19 cellular contexts compared by ENCODE assay signal in genomic region chr4:94504545-94504944, GRCh38. TPM values are rescaled to one million over a fixed set of nuclear protein-coding genes. Genes with fewer than 3 reads are reported as not detected.
A peak's percentile ranks its signal among the peaks of the same experiment; 100 is the strongest.
DNase-seq lines count a peak whose midpoint lies in the region; ATAC-seq and TF ChIP-seq lines count a peak whose summit lies in the region.
"Had no signal": no experiment of that assay in that cellular context is flagged by ENCODE, and none has a peak within 500 bp of the region (broad histone marks: within the 10 kb centered on the region; RNA-seq: fewer than 3 reads in every experiment).

No MANE protein-coding gene starts in this region.

- H3K4me1 ChIP-seq in IMR-90 (ENCODE audit: control insufficient read depth, insufficient read depth, low read length) = peaks cover 17% of the 10 kb centered on the region
- H3K4me1 ChIP-seq: parathyroid adenoma had no signal

- TF ChIP-seq RAD21 in IMR-90 (IDR thresholded peaks at IDR 0.05; ENCODE audit: low read length) = no peak

- BruUV-seq in IMR-90 (replicated peaks; lab: Mats Ljungman, UMichigan) = no TSS peak

- dilution Hi-C loops in IMR-90 (cut with HindIII; ENCODE audit: low sequenced_read_pairs, unreplicated experiment) = no loop called here

- no peaks in the 10 kb centered on the region for H3K9me3 ChIP-seq in IMR-90 (ENCODE audit: control insufficient read depth, insufficient read depth, low read length)
- H3K9me3 ChIP-seq: SJSA1, thoracic aorta had no signal

- H3K36me3 ChIP-seq in IMR-90 (ENCODE audit: control insufficient read depth, insufficient read depth, low read length) = no peaks in the 10 kb centered on the region; the same call in 1 of the 2 replicates
- H3K36me3 ChIP-seq: thoracic aorta had no signal

- no peak overlapping the region for H3K4me3 ChIP-seq in IMR-90 (ENCODE audit: insufficient read depth, low read depth, low read length)
- no peak overlapping the region for H3K4me3 ChIP-seq in fibroblast of villous mesenchyme (ENCODE audit: low read depth, low read length)
- H3K4me3 ChIP-seq: PC-9, SJSA1, thoracic aorta had no signal

- no peak overlapping the region for H3K14ac ChIP-seq in IMR-90 (replicated peaks; ENCODE audit: low read depth, low read length)

- H3K9me1 ChIP-seq in IMR-90 (ENCODE audit: insufficient read depth, low read length) = peaks cover 10% of the 10 kb centered on the region

- no peak overlapping the region for H3K9ac ChIP-seq in IMR-90 (ENCODE audit: low read depth, low read length)
- H3K9ac ChIP-seq: KMS-11, parathyroid adenoma had no signal

- no peak overlapping the region for H2AK5ac ChIP-seq in IMR-90 (ENCODE audit: low read depth, low read length)

- in situ Hi-C loops in IMR-90 (cut with MboI; ENCODE audit: low sequenced_read_pairs) = no loop called here

- H2AFZ ChIP-seq in IMR-90 (replicated peaks; ENCODE audit: low read length, poor library complexity) = no peak overlapping the region
- H2AFZ ChIP-seq: parathyroid adenoma, PC-9 had no signal

- peak overlapping the region; percentile 61; the same call in 1 of the 2 replicates for H3K18ac ChIP-seq in IMR-90 (ENCODE audit: low read depth, low read length)

- H4K5ac ChIP-seq in IMR-90 (ENCODE audit: low read depth, low read length) = no peak overlapping the region

- no peak overlapping the region for H2BK15ac ChIP-seq in IMR-90 (ENCODE audit: low read depth, low read length)

- H2BK120ac ChIP-seq in IMR-90 (ENCODE audit: low read depth, low read length) = peak overlapping the region; percentile 3; the same call in 1 of the 2 replicates

- no peak overlapping the region for H3K27ac ChIP-seq in IMR-90 (ENCODE audit: insufficient read depth, low read length)
- H3K27ac ChIP-seq: KMS-11, parathyroid adenoma, PC-9, SJSA1, thoracic aorta had no signal

- H3K79me1 ChIP-seq in IMR-90 (ENCODE audit: low read depth in 1 of 2, low read length in 2 of 2) = peaks cover 18 to 73% of the 10 kb centered on the region in 2 experiments

- H3K23ac ChIP-seq in IMR-90 (ENCODE audit: low read depth, low read length) = no peak overlapping the region

- no peak overlapping the region for H3K56ac ChIP-seq in IMR-90 (ENCODE audit: extremely low read depth, insufficient read depth, low read length)

- no peak overlapping the region; the same call in 1 of the 2 replicates for H3K4me2 ChIP-seq in IMR-90 (ENCODE audit: low read depth, low read length)
- H3K4me2 ChIP-seq: KMS-11, PC-9 had no signal

- H2BK5ac ChIP-seq in IMR-90 (ENCODE audit: low read depth, low read length, poor library complexity, severe bottlenecking) = peak overlapping the region; percentile 59

- H3K4ac ChIP-seq in IMR-90 (ENCODE audit: low read depth, low read length) = no peak overlapping the region

- no peak overlapping the region for H2BK20ac ChIP-seq in IMR-90 (ENCODE audit: low read depth, low read length)

- H3K27me3 ChIP-seq in IMR-90 (ENCODE audit: control insufficient read depth, insufficient read depth, low read length) = no peaks in the 10 kb centered on the region
- H3K27me3 ChIP-seq: SJSA1 had no signal

- H4K8ac ChIP-seq in IMR-90 (ENCODE audit: low read depth in 2 of 2, low read length in 2 of 2) = no peak overlapping the region

- peak; percentile 56 for ATAC-seq in GM19395 (IDR thresholded peaks at IDR 0.05; ENCODE audit: unreplicated experiment)
- ATAC-seq in IMR-90 (ENCODE audit: low read depth) = peak; percentile 73
- no peak for ATAC-seq in HG02588 (IDR thresholded peaks at IDR 0.05; ENCODE audit: unreplicated experiment)
- ATAC-seq: activated CD8-positive, alpha-beta T cell treated with anti-CD3 and anti-CD28 coated beads for 36 hours had no signal

- H2AK9ac ChIP-seq in IMR-90 (replicated peaks; ENCODE audit: low read depth, low read length, poor library complexity) = no peak overlapping the region

- POLR2A ChIA-PET in IMR-90 (lab: Charles Lee; ENCODE audit: unreplicated experiment) = no interaction called here

- DNase-seq in IMR-90 (peak; percentile 41), fibroblast of villous mesenchyme (ENCODE audit: low read depth) (peak; percentile 91), islet precursor cell (no peak), HT-29 (ENCODE audit: low spot score) (no peak)
- no peak for DNase-seq in effector CD4-positive, alpha-beta T cell
- DNase-seq: activated CD8-positive, alpha-beta T cell treated with anti-CD3 and anti-CD28 coated beads for 36 hours; activated naive CD8-positive, alpha-beta T cell treated with anti-CD3 and anti-CD28 coated beads for 36 hours; CD4-positive, CD25-positive, alpha-beta regulatory T cell; naive B cell; NCI-H1048; NCI-H774; PC-9; T-helper 2 cell had no signal

- intact Hi-C loops in IMR-90 (cut with micrococcal nuclease) = no loop called here

- no peak overlapping the region for H4K91ac ChIP-seq in IMR-90 (ENCODE audit: insufficient read depth, low read depth, low read length)

- no peak for TF ChIP-seq POLR2A in IMR-90 (IDR thresholded peaks at IDR 0.05; ENCODE audit: low read depth, low read length)

- H4K20me1 ChIP-seq in IMR-90 (ENCODE audit: insufficient read depth, low read length) = peaks cover 4% of the 10 kb centered on the region; the same call in 1 of the 2 replicates

- no peak for TF ChIP-seq CTCF in IMR-90 (conservative IDR thresholded peaks at IDR 0.05; ENCODE audit: low read depth, low read length)
- TF ChIP-seq CTCF in fibroblast of villous mesenchyme (IDR thresholded peaks at IDR 0.05; ENCODE audit: insufficient read depth, low read depth, low read length) = no peak

- CTCF ChIA-PET in IMR-90 (lab: Yijun Ruan, JAX) = no interaction called here

- WGBS in IMR-90 (ENCODE audit: extremely low coverage in 2 of 2, insufficient read length in 1 of 2), 2 experiments = no CpG with 5 or more reads among the region's 4 CpGs

TF ChIP-seq in IMR-90, 13 proteins besides CTCF, POLR2A, EP300 and RAD21:
- no peak for TF ChIP-seq SMC3 (IDR thresholded peaks at IDR 0.05; ENCODE audit: low read depth, low read length)
- TF ChIP-seq NFE2L2 (IDR thresholded peaks at IDR 0.05; ENCODE audit: low read depth, low read length) = no peak
- no peak for TF ChIP-seq USF2 (IDR thresholded peaks at IDR 0.05; ENCODE audit: low read depth, low read length)
- TF ChIP-seq CHD1 (IDR thresholded peaks at IDR 0.05; ENCODE audit: low read depth, low read length) = no peak
- TF ChIP-seq MXI1 (IDR thresholded peaks at IDR 0.05; ENCODE audit: borderline replicate concordance, low read depth, low read length) = no peak
- no peak for TF ChIP-seq RCOR1 (IDR thresholded peaks at IDR 0.05; ENCODE audit: insufficient replicate concordance, low read length)
- no peak for TF ChIP-seq MAFK (IDR thresholded peaks at IDR 0.05; ENCODE audit: low read depth, low read length)
- no peak for TF ChIP-seq MAZ (IDR thresholded peaks at IDR 0.05; ENCODE audit: borderline replicate concordance, low read depth, low read length)
- TF ChIP-seq RFX5 (IDR thresholded peaks at IDR 0.05; ENCODE audit: low read depth, low read length) = no peak
- no peak for TF ChIP-seq BHLHE40 (IDR thresholded peaks at IDR 0.05; ENCODE audit: low read depth, low read length)
- TF ChIP-seq CEBPB (IDR thresholded peaks at IDR 0.05; ENCODE audit: low read depth, low read length) = no peak
- no peak for TF ChIP-seq FOS (IDR thresholded peaks at IDR 0.05; ENCODE audit: low read depth, low read length)
- TF ChIP-seq ELK1 (IDR thresholded peaks at IDR 0.05; ENCODE audit: borderline replicate concordance, low read depth, low read length) = no peak

RNA-seq across cellular contexts. Expression of gene PDLIM5, which starts 52.8 kb away (rescaled TPM):
- total RNA-seq in IMR-90 (2012; rRNA removed) (159 and 188 TPM in 2 replicates), fibroblast of villous mesenchyme (259 and 370 TPM in 2 replicates)
- 96.5 and 98.9 TPM in 2 replicates for polyA plus RNA-seq in IMR-90 (2012; rRNA removed)
- 50.8 and 51.2 TPM in 2 replicates for polyA plus RNA-seq in IMR-90 (2012; cell fraction: cytosol; rRNA removed)
- polyA plus RNA-seq in IMR-90 (2012; cell fraction: nucleus; rRNA removed; ENCODE audit: low replicate concordance) = 53.9 and 106 TPM in 2 replicates
- total RNA-seq in HT-29 (2014; rRNA removed; shearing (Covaris generic)) = 59.5 and 74.5 TPM in 2 replicates

Comparison
In these comparisons a context has a peak if more than half of its experiments do, and no peak if none do; other contexts are left out.
1. DNase-seq: peak in IMR-90 (single experiment) and fibroblast of villous mesenchyme (single experiment); none in islet precursor cell (single experiment), HT-29 (single experiment) and effector CD4-positive, alpha-beta T cell (single experiment).